1 cellular context compared by ENCODE assay signal in the genomic region with DNA sequence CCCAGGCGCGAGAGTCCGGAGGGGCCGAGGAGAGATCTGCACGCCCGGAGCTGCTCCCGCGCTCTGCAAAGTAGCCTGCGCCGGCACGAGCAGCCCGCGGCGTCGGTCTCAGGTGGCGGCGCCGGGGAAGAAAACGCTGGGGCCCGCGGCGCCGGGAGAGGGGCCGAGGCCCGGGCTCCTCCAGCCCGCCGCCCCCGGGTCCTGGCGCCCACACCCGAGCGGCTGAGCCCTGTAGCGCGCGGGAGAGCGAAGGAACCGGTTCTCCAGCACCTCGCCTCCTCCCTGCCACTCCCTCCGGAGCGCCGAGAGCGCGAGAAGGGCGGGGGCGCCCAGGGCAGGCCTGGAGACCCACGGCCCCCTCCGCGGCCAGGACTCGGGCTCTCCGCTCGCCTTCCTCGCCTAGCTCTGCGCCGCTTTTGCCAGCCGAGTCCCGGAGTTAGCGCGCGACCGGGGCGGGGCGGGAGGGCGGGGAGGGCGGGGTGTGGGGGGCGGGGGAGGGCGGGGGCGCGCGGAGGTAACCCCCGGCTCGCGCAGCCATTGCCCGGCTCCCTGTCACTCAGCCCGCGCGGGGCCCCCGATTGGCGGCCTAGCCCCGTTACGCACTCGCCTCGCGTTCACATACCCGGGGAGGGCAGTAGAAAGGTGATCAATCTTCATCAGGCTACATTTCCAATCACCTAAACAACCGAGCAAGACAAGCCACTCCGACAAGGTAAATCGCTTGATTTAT.
TF ChIP-seq lines count a peak whose summit lies in the region.

Gene OTX1, plus strand, starts transcription at position 645 of the 730 bp plus-strand sequence. CDS start 2,161 bp downstream, outside the sequence.

TF ChIP-seq in GM12878, 131 proteins besides CTCF, POLR2A, EP300 and RAD21 (continued from another document):
- TF ChIP-seq ATF2 (IDR thresholded peaks at IDR 0.05; ENCODE audit: low read length): no peak
TF ChIP-seq in GM12878: peak in this region for 26.
